ENCODE assay signal across 1 cellular context in genomic region chr2:105280281-105280680, GRCh38.
TF ChIP-seq lines count a peak whose summit lies in the region.

No MANE protein-coding gene starts in this region.

TF ChIP-seq in IMR-90, 13 proteins besides CTCF, POLR2A, EP300 and RAD21:
- TF ChIP-seq USF2 (IDR thresholded peaks at IDR 0.05; ENCODE audit: low read depth, low read length): no peak
- TF ChIP-seq BHLHE40 (IDR thresholded peaks at IDR 0.05; ENCODE audit: low read depth, low read length): no peak
